ENCODE assay signal across 18 cellular contexts in genomic region chr5:128349044-128349629, GRCh38.
DNase-seq lines count a peak whose midpoint lies in the region; ATAC-seq lines count a peak whose summit lies in the region.
"Had no signal": no experiment of that assay in that cellular context is flagged by ENCODE, and none has a peak within 500 bp of the region (broad histone marks: within the 10 kb centered on the region; RNA-seq: fewer than 3 reads in every experiment).

No MANE protein-coding gene starts in this region.

- H3K27ac Mint-ChIP-seq in naive thymus-derived CD4-positive, alpha-beta T cell, result no peak overlapping the region
- H3K27ac Mint-ChIP-seq: activated naive CD4-positive, alpha-beta T cell treated with anti-CD3 and anti-CD28 coated beads for 36 hours; CD4-positive, alpha-beta T cell; dendritic cell treated with granulocyte-macrophage colony-stimulating factor and Interleukin-4, amounts not matched to agents 40 ng/mL and 50 ng/mL, for 4 days; memory B cell had no signal

- H3K4me3 ChIP-seq in naive thymus-derived CD4-positive, alpha-beta T cell (ENCODE audit: low read length), result no peak overlapping the region

- H3K4me1 ChIP-seq in naive thymus-derived CD4-positive, alpha-beta T cell (ENCODE audit: control insufficient read depth in 2 of 2, insufficient read depth in 2 of 2, low read length in 2 of 2), result no peaks in the 10 kb centered on the region

- H3K27me3 ChIP-seq in naive thymus-derived CD4-positive, alpha-beta T cell (ENCODE audit: control insufficient read depth in 2 of 2, insufficient read depth in 2 of 2, low read length in 2 of 2), result no peaks in the 10 kb centered on the region

- H3K27me3 Mint-ChIP-seq in naive thymus-derived CD4-positive, alpha-beta T cell, result no peaks in the 10 kb centered on the region
- H3K27me3 Mint-ChIP-seq: CD4-positive, alpha-beta T cell; dendritic cell treated with granulocyte-macrophage colony-stimulating factor and Interleukin-4, amounts not matched to agents 40 ng/mL and 50 ng/mL, for 4 days; memory B cell had no signal

- no peaks in the 10 kb centered on the region for H3K36me3 ChIP-seq in naive thymus-derived CD4-positive, alpha-beta T cell (ENCODE audit: control insufficient read depth in 2 of 3, insufficient read depth in 3 of 3, low read length in 3 of 3)

- H3K27ac ChIP-seq in naive thymus-derived CD4-positive, alpha-beta T cell (ENCODE audit: low read depth, low read length), result no peak overlapping the region
- H3K27ac ChIP-seq: HL-60 had no signal

- DNase-seq in ELR (ENCODE audit: low read depth), result peak; percentile 24
- DNase-seq in NCI-H146 treated with DMSO at 0.1 percent for 48 hours (lab: John Stamatoyannopoulos, UW; ENCODE audit: unreplicated experiment), result peak; percentile 96
- DNase-seq in SHP77 treated with DMSO at 0.1 percent for 48 hours (lab: John Stamatoyannopoulos, UW), result peak; percentile 91
- peak; percentile 77 to 82 for DNase-seq in left colon
- DNase-seq in naive thymus-derived CD4-positive, alpha-beta T cell, result no peak
- no peak for DNase-seq in epidermal melanocyte (ENCODE audit: insufficient read length, low spot score)
- no peak for DNase-seq in amygdala (lab: John Stamatoyannopoulos, UW)
- DNase-seq in Kasumi-1 (lab: John Stamatoyannopoulos, UW), result no peak
- DNase-seq: activated CD4-positive, alpha-beta T cell treated with anti-CD3 and anti-CD28 coated beads, Interleukin-2, amount 50 U/mL, for 1 hour; activated naive CD4-positive, alpha-beta T cell treated with anti-CD3 and anti-CD28 coated beads for 36 hours; CD4-positive, alpha-beta T cell; head of caudate nucleus; NCI-H226; trophoblast cell had no signal

- H3K4me1 Mint-ChIP-seq in naive thymus-derived CD4-positive, alpha-beta T cell, result no peaks in the 10 kb centered on the region
- H3K4me1 Mint-ChIP-seq: memory B cell had no signal

- H3K9me3 ChIP-seq in naive thymus-derived CD4-positive, alpha-beta T cell (ENCODE audit: control insufficient read depth in 2 of 3, low read length in 3 of 3), result no peaks in the 10 kb centered on the region

- intact Hi-C loops in left colon (cut with DNase I, micrococcal nuclease), result no loop called here
- intact Hi-C loops in naive thymus-derived CD4-positive, alpha-beta T cell (cut with micrococcal nuclease), result no loop called here

- no peak overlapping the region for H3K4me3 Mint-ChIP-seq in naive thymus-derived CD4-positive, alpha-beta T cell
- H3K4me3 Mint-ChIP-seq: activated naive CD4-positive, alpha-beta T cell treated with anti-CD3 and anti-CD28 coated beads for 36 hours; CD4-positive, alpha-beta T cell; dendritic cell treated with granulocyte-macrophage colony-stimulating factor and Interleukin-4, amounts not matched to agents 40 ng/mL and 50 ng/mL, for 4 days; memory B cell had no signal

- POLR2A ChIA-PET in naive thymus-derived CD4-positive, alpha-beta T cell (lab: Charles Lee), result no interaction called here

- peaks cover 0 to 1% (median 0%) of the 10 kb centered on the region in 11 donors for H3K9me3 Mint-ChIP-seq in naive thymus-derived CD4-positive, alpha-beta T cell
- H3K9me3 Mint-ChIP-seq: activated naive CD4-positive, alpha-beta T cell treated with anti-CD3 and anti-CD28 coated beads for 36 hours; CD4-positive, alpha-beta T cell; dendritic cell treated with granulocyte-macrophage colony-stimulating factor and Interleukin-4, amounts not matched to agents 40 ng/mL and 50 ng/mL, for 4 days; memory B cell had no signal

- ATAC-seq in left colon, result peak; percentile 99
- no peak for ATAC-seq in naive thymus-derived CD4-positive, alpha-beta T cell
- ATAC-seq: sciatic nerve had no signal

- no peaks in the 10 kb centered on the region for H3K36me3 Mint-ChIP-seq in naive thymus-derived CD4-positive, alpha-beta T cell
- H3K36me3 Mint-ChIP-seq: memory B cell had no signal

- CTCF ChIA-PET in naive thymus-derived CD4-positive, alpha-beta T cell (lab: Charles Lee), result no interaction called here

Comparison
In these comparisons a context has a peak if more than half of its experiments do, and no peak if none do; other contexts are left out.
1. DNase-seq: peak in ELR (single experiment), NCI-H146 treated with DMSO at 0.1 percent for 48 hours (single experiment), SHP77 treated with DMSO at 0.1 percent for 48 hours (single experiment) and left colon (2 of 2); none in naive thymus-derived CD4-positive, alpha-beta T cell (0 of 9), epidermal melanocyte (single experiment), amygdala (0 of 56) and Kasumi-1 (0 of 2).